In genomic region chr19:50717026-50717723, GRCh38 we compare ENCODE assay signal across 2 cellular contexts.
A peak's percentile ranks its signal among the peaks of the same experiment; 100 is the strongest.
TF ChIP-seq lines count a peak whose summit lies in the region.

No MANE protein-coding gene starts in this region.

TF ChIP-seq in K562, 482 proteins besides CTCF, POLR2A, EP300 and RAD21:
- TF ChIP-seq ZNF12 (CRISPR knock-in tag; IDR thresholded peaks at IDR 0.05) (no peak), ZNF24 (IDR thresholded peaks at IDR 0.05) (no peak), TAF7 (tag; IDR thresholded peaks at IDR 0.05) (no peak), BHLHE40 (IDR thresholded peaks at IDR 0.05; ENCODE audit: low read length) (peak; percentile 21; the same call in 1 of the 2 replicates), MXI1 (IDR thresholded peaks at IDR 0.05; ENCODE audit: low read depth, low read length) (no peak), MLLT1 (IDR thresholded peaks at IDR 0.05) (no peak), EZH2 (IDR thresholded peaks at IDR 0.05; ENCODE audit: borderline replicate concordance, low read depth, low read length) (no peak), VEZF1 (CRISPR knock-in tag; IDR thresholded peaks at IDR 0.05) (peak; percentile 18; the same call in 1 of the 2 replicates), EGR1 (conservative IDR thresholded peaks at IDR 0.05) (peak; percentile 34), SMC3 (conservative IDR thresholded peaks at IDR 0.05; ENCODE audit: insufficient read depth, low read depth, low read length) (no peak), ELF1 (tag; IDR thresholded peaks at IDR 0.05) (no peak), ZNF57 (CRISPR knock-in tag; IDR thresholded peaks at IDR 0.05) (no peak), ZNF408 (CRISPR knock-in tag; IDR thresholded peaks at IDR 0.05; ENCODE audit: low read depth) (no peak), GABPB2 (CRISPR knock-in tag; conservative IDR thresholded peaks at IDR 0.05) (no peak)
- TF ChIP-seq, protein P1, sequence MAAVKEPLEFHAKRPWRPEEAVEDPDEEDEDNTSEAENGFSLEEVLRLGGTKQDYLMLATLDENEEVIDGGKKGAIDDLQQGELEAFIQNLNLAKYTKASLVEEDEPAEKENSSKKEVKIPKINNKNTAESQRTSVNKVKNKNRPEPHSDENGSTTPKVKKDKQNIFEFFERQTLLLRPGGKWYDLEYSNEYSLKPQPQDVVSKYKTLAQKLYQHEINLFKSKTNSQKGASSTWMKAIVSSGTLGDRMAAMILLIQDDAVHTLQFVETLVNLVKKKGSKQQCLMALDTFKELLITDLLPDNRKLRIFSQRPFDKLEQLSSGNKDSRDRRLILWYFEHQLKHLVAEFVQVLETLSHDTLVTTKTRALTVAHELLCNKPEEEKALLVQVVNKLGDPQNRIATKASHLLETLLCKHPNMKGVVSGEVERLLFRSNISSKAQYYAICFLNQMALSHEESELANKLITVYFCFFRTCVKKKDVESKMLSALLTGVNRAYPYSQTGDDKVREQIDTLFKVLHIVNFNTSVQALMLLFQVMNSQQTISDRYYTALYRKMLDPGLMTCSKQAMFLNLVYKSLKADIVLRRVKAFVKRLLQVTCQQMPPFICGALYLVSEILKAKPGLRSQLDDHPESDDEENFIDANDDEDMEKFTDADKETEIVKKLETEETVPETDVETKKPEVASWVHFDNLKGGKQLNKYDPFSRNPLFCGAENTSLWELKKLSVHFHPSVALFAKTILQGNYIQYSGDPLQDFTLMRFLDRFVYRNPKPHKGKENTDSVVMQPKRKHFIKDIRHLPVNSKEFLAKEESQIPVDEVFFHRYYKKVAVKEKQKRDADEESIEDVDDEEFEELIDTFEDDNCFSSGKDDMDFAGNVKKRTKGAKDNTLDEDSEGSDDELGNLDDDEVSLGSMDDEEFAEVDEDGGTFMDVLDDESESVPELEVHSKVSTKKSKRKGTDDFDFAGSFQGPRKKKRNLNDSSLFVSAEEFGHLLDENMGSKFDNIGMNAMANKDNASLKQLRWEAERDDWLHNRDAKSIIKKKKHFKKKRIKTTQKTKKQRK (IDR thresholded peaks at IDR 0.05; ENCODE audit: borderline replicate concordance, low read depth, low read length): no peak
- TF ChIP-seq, protein P2, sequence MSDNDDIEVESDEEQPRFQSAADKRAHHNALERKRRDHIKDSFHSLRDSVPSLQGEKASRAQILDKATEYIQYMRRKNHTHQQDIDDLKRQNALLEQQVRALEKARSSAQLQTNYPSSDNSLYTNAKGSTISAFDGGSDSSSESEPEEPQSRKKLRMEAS (CRISPR knock-in tag; IDR thresholded peaks at IDR 0.05): no peak
- TF ChIP-seq, protein P3, sequence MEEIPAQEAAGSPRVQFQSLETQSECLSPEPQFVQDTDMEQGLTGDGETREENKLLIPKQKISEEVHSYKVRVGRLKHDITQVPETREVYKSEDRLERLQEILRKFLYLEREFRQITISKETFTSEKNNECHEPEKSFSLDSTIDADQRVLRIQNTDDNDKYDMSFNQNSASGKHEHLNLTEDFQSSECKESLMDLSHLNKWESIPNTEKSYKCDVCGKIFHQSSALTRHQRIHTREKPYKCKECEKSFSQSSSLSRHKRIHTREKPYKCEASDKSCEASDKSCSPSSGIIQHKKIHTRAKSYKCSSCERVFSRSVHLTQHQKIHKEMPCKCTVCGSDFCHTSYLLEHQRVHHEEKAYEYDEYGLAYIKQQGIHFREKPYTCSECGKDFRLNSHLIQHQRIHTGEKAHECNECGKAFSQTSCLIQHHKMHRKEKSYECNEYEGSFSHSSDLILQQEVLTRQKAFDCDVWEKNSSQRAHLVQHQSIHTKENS (CRISPR knock-in tag; IDR thresholded peaks at IDR 0.05): no peak

TF ChIP-seq in GM12891, 5 proteins besides CTCF, POLR2A, EP300 and RAD21:
- TF ChIP-seq POLR2AphosphoS5 (IDR thresholded peaks at IDR 0.05; ENCODE audit: low read depth, low read length) (no peak), TAF1 (IDR thresholded peaks at IDR 0.05; ENCODE audit: low read depth, low read length) (no peak), POU2F2 (IDR thresholded peaks at IDR 0.05; ENCODE audit: low read depth, low read length) (no peak), SPI1 (IDR thresholded peaks at IDR 0.05; ENCODE audit: low read depth, low read length) (no peak), PAX5 (IDR thresholded peaks at IDR 0.05; ENCODE audit: insufficient read depth, low read length, severe bottlenecking) (no peak)
